In genomic region chr12:45279916-45280547, GRCh38 we compare ENCODE assay signal across 2 cellular contexts.
A peak's percentile ranks its signal among the peaks of the same experiment; 100 is the strongest.
TF ChIP-seq lines count a peak whose summit lies in the region.

No MANE protein-coding gene starts in this region.

TF ChIP-seq in K562, 482 proteins besides CTCF, POLR2A, EP300 and RAD21 (continued from another document and continues in another):
- TF ChIP-seq ZBTB34 (CRISPR knock-in tag; IDR thresholded peaks at IDR 0.05) (no peak), THRA (IDR thresholded peaks at IDR 0.05) (no peak), SRSF1 (IDR thresholded peaks at IDR 0.05; ENCODE audit: low read depth, low read length) (no peak), RBBP5 (IDR thresholded peaks at IDR 0.05; ENCODE audit: borderline replicate concordance, insufficient read depth, low read length, poor library complexity, severe bottlenecking) (no peak), ZNF197 (CRISPR knock-in tag; IDR thresholded peaks at IDR 0.05; ENCODE audit: low read depth) (no peak), PML (IDR thresholded peaks at IDR 0.05; ENCODE audit: low read length) (no peak), ZSCAN29 (IDR thresholded peaks at IDR 0.05) (no peak), C11orf30 (IDR thresholded peaks at IDR 0.05; ENCODE audit: low read depth) (0 out of 2 replicates have a peak, but pooled peaks have one; percentile 4), CBFB (CRISPR knock-in tag; IDR thresholded peaks at IDR 0.05) (0 out of 2 replicates have a peak, but pooled peaks have one; percentile 38), GTF3C2 (IDR thresholded peaks at IDR 0.05; ENCODE audit: borderline replicate concordance, extremely low read depth, insufficient read length) (no peak), MLLT1 (IDR thresholded peaks at IDR 0.05) (peak in 1 of 2 experiments; percentile 71; a peak in 2 of 4 replicates), HMBOX1 (IDR thresholded peaks at IDR 0.05) (peak; percentile 43; the same call in 1 of the 2 replicates), CHD4 (IDR thresholded peaks at IDR 0.05; ENCODE audit: insufficient read depth, insufficient replicate concordance, low read depth, low read length, poor library complexity, severe bottlenecking) (no peak), SREBF1 (IDR thresholded peaks at IDR 0.05; ENCODE audit: borderline replicate concordance, low read depth, low read length) (no peak), CBFA2T3 (IDR thresholded peaks at IDR 0.05) (peak; percentile 74), HOXB6 (CRISPR knock-in tag; IDR thresholded peaks at IDR 0.05; ENCODE audit: borderline replicate concordance) (no peak), ZNF717 (CRISPR knock-in tag; IDR thresholded peaks at IDR 0.05) (no peak), HDAC1 (IDR thresholded peaks at IDR 0.05) (peak in 1 of 2 experiments; percentile 47; a peak in 1 of 4 replicates)

TF ChIP-seq in HepG2, 621 proteins besides CTCF, POLR2A, EP300 and RAD21 (continued from another document):
- TF ChIP-seq NR2F6 (IDR thresholded peaks at IDR 0.05) (0 out of 2 replicates have a peak, but pooled peaks have one; percentile 18), NR2F6 (CRISPR knock-in tag; IDR thresholded peaks at IDR 0.05) (0 out of 2 replicates have a peak, but pooled peaks have one; percentile 42), SOX13 (IDR thresholded peaks at IDR 0.05) (no peak), SOX13 (CRISPR knock-in tag; conservative IDR thresholded peaks at IDR 0.05 in 1 of 2, IDR thresholded peaks at IDR 0.05 in 1 of 2) (0 out of 4 replicates have a peak, but pooled peaks of 1 of the 2 experiments have one; percentile 17), ZMYM4 (CRISPR knock-in tag; IDR thresholded peaks at IDR 0.05) (peak; percentile 39; the same call in 1 of the 2 replicates)
TF ChIP-seq in HepG2: peak in this region for 8.
